1 cellular context compared by ENCODE assay signal in genomic region chr11:560305-561147, GRCh38.
A peak's percentile ranks its signal among the peaks of the same experiment; 100 is the strongest.
TF ChIP-seq lines count a peak whose summit lies in the region.

Gene LMNTD2, minus strand, starts transcription at chr11:560738. Its CDS starts 22 bp downstream, at chr11:560716.
Gene RASSF7, plus strand, starts transcription at chr11:560970. Its CDS starts 799 bp downstream, at chr11:561769.

TF ChIP-seq in HepG2, 621 proteins besides CTCF, POLR2A, EP300 and RAD21 (continued from another document):
- TF ChIP-seq CSRNP1 (CRISPR knock-in tag; IDR thresholded peaks at IDR 0.05) (no peak), ESRRA (CRISPR knock-in tag; IDR thresholded peaks at IDR 0.05; ENCODE audit: low read depth) (peak; percentile 51; the same call in 1 of the 2 replicates), RORA (CRISPR knock-in tag; IDR thresholded peaks at IDR 0.05) (no peak), SNAPC4 (CRISPR knock-in tag; IDR thresholded peaks at IDR 0.05) (no peak), MXI1 (IDR thresholded peaks at IDR 0.05; ENCODE audit: borderline replicate concordance, low read depth, low read length) (peak; percentile 13; the same call in 1 of the 3 replicates), SPEN (CRISPR knock-in tag; IDR thresholded peaks at IDR 0.05; ENCODE audit: low read depth) (peak; percentile 39), SRSF4 (IDR thresholded peaks at IDR 0.05; ENCODE audit: low read depth, low read length, poor library complexity, severe bottlenecking) (no peak), ZNF546 (CRISPR knock-in tag; conservative IDR thresholded peaks at IDR 0.05) (no peak), ZSCAN9 (CRISPR knock-in tag; IDR thresholded peaks at IDR 0.05; ENCODE audit: borderline replicate concordance) (no peak), ZNF674 (CRISPR knock-in tag; IDR thresholded peaks at IDR 0.05; ENCODE audit: low read depth) (0 out of 2 replicates have a peak, but pooled peaks have one; percentile 69), SAFB2 (CRISPR knock-in tag; IDR thresholded peaks at IDR 0.05; ENCODE audit: borderline replicate concordance, low read depth) (no peak), ZSCAN31 (CRISPR knock-in tag; IDR thresholded peaks at IDR 0.05; ENCODE audit: low read depth) (peak; percentile 63), GLI4 (CRISPR knock-in tag; IDR thresholded peaks at IDR 0.05; ENCODE audit: borderline replicate concordance) (peak; percentile 40; the same call in 1 of the 2 replicates), ZNF362 (CRISPR knock-in tag; IDR thresholded peaks at IDR 0.05; ENCODE audit: borderline replicate concordance) (no peak), ZNF614 (CRISPR knock-in tag; IDR thresholded peaks at IDR 0.05; ENCODE audit: borderline replicate concordance) (0 out of 2 replicates have a peak, but pooled peaks have one; percentile 19), CREM (IDR thresholded peaks at IDR 0.05) (no peak), CREM (CRISPR knock-in tag; IDR thresholded peaks at IDR 0.05) (no peak), ZNF274 (CRISPR knock-in tag; IDR thresholded peaks at IDR 0.05) (no peak), RFX5 (IDR thresholded peaks at IDR 0.05; ENCODE audit: low read depth, low read length) (0 out of 2 replicates have a peak, but pooled peaks have one; percentile 24), PREB (CRISPR knock-in tag; IDR thresholded peaks at IDR 0.05) (no peak), ZSCAN21 (CRISPR knock-in tag; IDR thresholded peaks at IDR 0.05; ENCODE audit: borderline replicate concordance) (peak; percentile 30; the same call in 1 of the 2 replicates), PBX3 (CRISPR knock-in tag; IDR thresholded peaks at IDR 0.05; ENCODE audit: borderline replicate concordance) (no peak), ZNF282 (IDR thresholded peaks at IDR 0.05; ENCODE audit: partially characterized antibody) (no peak), E2F2 (CRISPR knock-in tag; IDR thresholded peaks at IDR 0.05; ENCODE audit: borderline replicate concordance) (no peak), ZNF343 (CRISPR knock-in tag; IDR thresholded peaks at IDR 0.05) (no peak)
